ENCODE assay signal across 18 cellular contexts in genomic region chr18:46224181-46224775, GRCh38.
DNase-seq lines count a peak whose midpoint lies in the region; ATAC-seq, FAIRE-seq and TF ChIP-seq lines count a peak whose summit lies in the region.
"Had no signal": no experiment of that assay in that cellular context is flagged by ENCODE, and none has a peak within 500 bp of the region (broad histone marks: within the 10 kb centered on the region; RNA-seq: fewer than 3 reads in every experiment).

No MANE protein-coding gene starts in this region.

- H3K4me1 ChIP-seq in GM23248 (ENCODE audit: insufficient read depth) (peaks cover 47% of the 10 kb centered on the region), pancreas (peaks cover 0 to 8% (median 0%) of the 10 kb centered on the region in 3 donors)
- H3K4me1 ChIP-seq: suprapubic skin had no signal

- POLR2A ChIA-PET in CD4-positive, alpha-beta T cell (lab: Charles Lee): no interaction called here

- H3K27me3 ChIP-seq in CD4-positive, alpha-beta T cell (ENCODE audit: control insufficient read depth, insufficient read depth, low read length): no peaks in the 10 kb centered on the region
- H3K27me3 ChIP-seq in GM23248 (replicated peaks; ENCODE audit: insufficient read depth) (no peaks in the 10 kb centered on the region), pancreas (no peaks in the 10 kb centered on the region)
- H3K27me3 ChIP-seq: suprapubic skin had no signal

- H3F3A ChIP-seq in GM23248 (ENCODE audit: insufficient read depth): peaks cover 40% of the 10 kb centered on the region; the same call in 1 of the 2 replicates

- H3K36me3 Mint-ChIP-seq in CD4-positive, alpha-beta T cell (ENCODE audit: low read depth): peaks cover 45% of the 10 kb centered on the region
- peaks cover 5% of the 10 kb centered on the region for H3K36me3 Mint-ChIP-seq in activated T-helper 1 cell treated with anti-CD3 and anti-CD28 coated beads, Interleukin-12 subunit alpha, Interleukin-12 subunit beta, Interleukin-2, Interleukin-4 antibody, amounts not matched to agents 30 ng/mL and 10 ng/mL and 1 ng/mL, durations not matched to agents 14 hours and 24 hours and 36 hours (ENCODE audit: low read depth)

- in situ Hi-C loops in GM23248 (cut with MboI): no loop called here

- H3K4me2 ChIP-seq in GM23248 (ENCODE audit: unreplicated experiment): peak overlapping the region; percentile 21

- H3K27ac ChIP-seq in CD4-positive, alpha-beta T cell (ENCODE audit: low read depth, low read length): no peak overlapping the region
- no peak overlapping the region for H3K27ac ChIP-seq in GM23248
- no peak overlapping the region for H3K27ac ChIP-seq in pancreas
- H3K27ac ChIP-seq: suprapubic skin had no signal

- peak overlapping the region; percentile 23 for H3K4me3 Mint-ChIP-seq in CD4-positive, alpha-beta T cell
- H3K4me3 Mint-ChIP-seq in activated T-helper 1 cell treated with anti-CD3 and anti-CD28 coated beads, Interleukin-12 subunit alpha, Interleukin-12 subunit beta, Interleukin-2, Interleukin-4 antibody, amounts not matched to agents 30 ng/mL and 10 ng/mL and 1 ng/mL, durations not matched to agents 14 hours and 24 hours and 36 hours: no peak overlapping the region

- no peaks in the 10 kb centered on the region for H3K9me3 ChIP-seq in CD4-positive, alpha-beta T cell (ENCODE audit: control insufficient read depth, low read length)
- H3K9me3 ChIP-seq in GM23248 (ENCODE audit: low read depth) (no peaks in the 10 kb centered on the region), pancreas (no peaks in the 10 kb centered on the region)
- H3K9me3 ChIP-seq: suprapubic skin had no signal

- 47 to 50% methylated on average over 2 of the region's 2 CpGs for WGBS in GM23248 (ENCODE audit: low coverage in 1 of 2, low lambda C conversion rate in 2 of 2, missing lambda C conversion rate in 2 of 2), 2 experiments
- 71 to 72% methylated on average over 2 of the region's 2 CpGs for WGBS in pancreas, 2 donors

- no peak for ATAC-seq in CD4-positive, alpha-beta T cell (ENCODE audit: poor library complexity)
- ATAC-seq in GM18868 (IDR thresholded peaks at IDR 0.05; ENCODE audit: unreplicated experiment) (no peak), pancreas (no peak), HG03460 (IDR thresholded peaks at IDR 0.05; ENCODE audit: unreplicated experiment) (no peak)
- ATAC-seq: left ventricle myocardium superior had no signal

- no peak for TF ChIP-seq CTCF in CD4-positive, alpha-beta T cell (IDR thresholded peaks at IDR 0.05)
- no peak for TF ChIP-seq CTCF in pancreas (IDR thresholded peaks at IDR 0.05)

- H3K36me3 ChIP-seq in GM23248 (ENCODE audit: low read depth) (no peaks in the 10 kb centered on the region), pancreas (no peaks in the 10 kb centered on the region)
- H3K36me3 ChIP-seq: suprapubic skin had no signal

- FAIRE-seq in pancreas (lab: Jason Lieb, UNC): no peak

- no peak for DNase-seq in CD4-positive, alpha-beta T cell
- DNase-seq in GM23248 (peak; percentile 22), lung microvascular endothelial cell (ENCODE audit: low read depth in 2 of 2) (peak; percentile 41 to 58), pancreas (no peak), NCI-H1092 (lab: John Stamatoyannopoulos, UW) (no peak)
- no peak for DNase-seq in activated T-helper 1 cell treated with anti-CD3 and anti-CD28 coated beads, Interleukin-12 subunit alpha, Interleukin-12 subunit beta, Interleukin-2, Interleukin-4 antibody, amounts not matched to agents 30 ng/mL and 10 ng/mL and 1 ng/mL, durations not matched to agents 14 hours and 24 hours and 36 hours (ENCODE audit: low spot score)
- DNase-seq: activated CD8-positive, alpha-beta memory T cell treated with anti-CD3 and anti-CD28 coated beads for 24 hours; AML-193; central memory CD4-positive, alpha-beta T cell; left ventricle myocardium superior; NCI-H1417; NCI-H2227 treated with DMSO at 0.1 percent for 48 hours; Right ventricle myocardium superior; stimulated activated CD4-positive, alpha-beta T cell treated with anti-CD3 and anti-CD28 coated beads, Interleukin-15, amount 100 ng/mL, for 24 hours had no signal

- peaks cover 83% of the 10 kb centered on the region for H3K79me2 ChIP-seq in GM23248 (ENCODE audit: insufficient read depth)

- H2AFZ ChIP-seq in GM23248: no peak overlapping the region

- H3K4me3 ChIP-seq in GM23248 (no peak overlapping the region), pancreas (no peak overlapping the region)
- H3K4me3 ChIP-seq: suprapubic skin had no signal

- H3K27me3 Mint-ChIP-seq in CD4-positive, alpha-beta T cell: no peaks in the 10 kb centered on the region
- H3K27me3 Mint-ChIP-seq in activated T-helper 1 cell treated with anti-CD3 and anti-CD28 coated beads, Interleukin-12 subunit alpha, Interleukin-12 subunit beta, Interleukin-2, Interleukin-4 antibody, amounts not matched to agents 30 ng/mL and 10 ng/mL and 1 ng/mL, durations not matched to agents 14 hours and 24 hours and 36 hours (ENCODE audit: insufficient read depth): no peaks in the 10 kb centered on the region

- CTCF ChIA-PET in CD4-positive, alpha-beta T cell (lab: Charles Lee): interaction anchor here (0.7 to 1.0 kb wide), 2 partner anchors 15 to 22 kb away, joined by 3 read pairs; no protein-coding TSS in a partner anchor

- no peak overlapping the region for H3K9ac ChIP-seq in GM23248

- H3K4me1 Mint-ChIP-seq in CD4-positive, alpha-beta T cell (ENCODE audit: low read depth): peaks cover 78% of the 10 kb centered on the region
- H3K4me1 Mint-ChIP-seq in activated T-helper 1 cell treated with anti-CD3 and anti-CD28 coated beads, Interleukin-12 subunit alpha, Interleukin-12 subunit beta, Interleukin-2, Interleukin-4 antibody, amounts not matched to agents 30 ng/mL and 10 ng/mL and 1 ng/mL, durations not matched to agents 14 hours and 24 hours and 36 hours (ENCODE audit: low read depth): peaks cover 54% of the 10 kb centered on the region

- no peaks in the 10 kb centered on the region for H3K9me3 Mint-ChIP-seq in CD4-positive, alpha-beta T cell
- H3K9me3 Mint-ChIP-seq in activated T-helper 1 cell treated with anti-CD3 and anti-CD28 coated beads, Interleukin-12 subunit alpha, Interleukin-12 subunit beta, Interleukin-2, Interleukin-4 antibody, amounts not matched to agents 30 ng/mL and 10 ng/mL and 1 ng/mL, durations not matched to agents 14 hours and 24 hours and 36 hours: no peaks in the 10 kb centered on the region
- H3K9me3 Mint-ChIP-seq: activated naive CD4-positive, alpha-beta T cell treated with anti-CD3 and anti-CD28 coated beads, Interleukin-2, amount 50 U/mL, for 72 hours had no signal

- peaks cover 30% of the 10 kb centered on the region for H4K20me1 ChIP-seq in GM23248 (ENCODE audit: insufficient read depth)

- no peaks in the 10 kb centered on the region for H3K9me2 ChIP-seq in GM23248 (ENCODE audit: insufficient read depth)

- peak overlapping the region; percentile 50 for H3K27ac Mint-ChIP-seq in CD4-positive, alpha-beta T cell
- peak overlapping the region; percentile 49 for H3K27ac Mint-ChIP-seq in activated T-helper 1 cell treated with anti-CD3 and anti-CD28 coated beads, Interleukin-12 subunit alpha, Interleukin-12 subunit beta, Interleukin-2, Interleukin-4 antibody, amounts not matched to agents 30 ng/mL and 10 ng/mL and 1 ng/mL, durations not matched to agents 14 hours and 24 hours and 36 hours

- intact Hi-C loops in CD4-positive, alpha-beta T cell (cut with DNase I, micrococcal nuclease): no loop called here
- intact Hi-C loops in activated T-helper 1 cell treated with anti-CD3 and anti-CD28 coated beads, Interleukin-12 subunit alpha, Interleukin-12 subunit beta, Interleukin-2, Interleukin-4 antibody, amounts not matched to agents 30 ng/mL and 10 ng/mL and 1 ng/mL, durations not matched to agents 14 hours and 24 hours and 36 hours (cut with micrococcal nuclease): no loop called here
- intact Hi-C loops in pancreas (cut with DNase I): no loop called here

Comparison
In these comparisons a context has a peak if more than half of its experiments do, and no peak if none do; other contexts are left out.
1. DNase-seq: peak in GM23248 (single experiment) and lung microvascular endothelial cell (2 of 2); none in CD4-positive, alpha-beta T cell (0 of 10), activated T-helper 1 cell treated with anti-CD3 and anti-CD28 coated beads, Interleukin-12 subunit alpha, Interleukin-12 subunit beta, Interleukin-2, Interleukin-4 antibody, amounts not matched to agents 30 ng/mL and 10 ng/mL and 1 ng/mL, durations not matched to agents 14 hours and 24 hours and 36 hours (single experiment), pancreas (0 of 6) and NCI-H1092 (single experiment).